18 cellular contexts compared by ENCODE assay signal in genomic region chrX:2406891-2407518, GRCh38.
"Had no signal": no experiment of that assay in that cellular context is flagged by ENCODE, and none has a peak within 500 bp of the region (broad histone marks: within the 10 kb centered on the region; RNA-seq: fewer than 3 reads in every experiment).

No MANE protein-coding gene starts in this region.

- H3K27me3 Mint-ChIP-seq: effector memory CD8-positive, alpha-beta T cell; naive thymus-derived CD4-positive, alpha-beta T cell had no signal

- H3K4me1 ChIP-seq: right atrium auricular region had no signal

- H3K27me3 ChIP-seq: heart left ventricle, neutrophil, right atrium auricular region had no signal

- H3K4me3 Mint-ChIP-seq: effector memory CD8-positive, alpha-beta T cell; naive thymus-derived CD4-positive, alpha-beta T cell; nephron progenitor cell had no signal

- DNase-seq: cortex of kidney; effector memory CD8-positive, alpha-beta T cell; erythroblast; foreskin melanocyte; heart left ventricle; hippocampal formation; left colon; left ventricle myocardium superior; naive thymus-derived CD4-positive, alpha-beta T cell; nephron progenitor cell; small intestine; stimulated activated CD4-positive, alpha-beta T cell treated with anti-CD3 and anti-CD28 coated beads, Interleukin-12 subunit alpha, Interleukin-12 subunit beta, amount 100 ng/mL, for 4 hours; stimulated activated naive CD4-positive, alpha-beta T cell treated with Interleukin-2 at 50 U/mL for 16 hours; trophoblast cell had no signal

- H3K27ac Mint-ChIP-seq: effector memory CD8-positive, alpha-beta T cell; nephron progenitor cell had no signal

- FAIRE-seq: endothelial cell of umbilical vein, small intestine had no signal

- H3K27ac ChIP-seq: heart left ventricle, neutrophil, right atrium auricular region had no signal

- H3K4me3 ChIP-seq: heart left ventricle, lung, right atrium auricular region had no signal

- ATAC-seq: effector memory CD8-positive, alpha-beta T cell; heart left ventricle; left colon; left ventricle myocardium superior; naive thymus-derived CD4-positive, alpha-beta T cell had no signal

- H3K9me3 ChIP-seq: neutrophil had no signal
